ENCODE assay signal across 18 cellular contexts in genomic region chr2:43745457-43745856, GRCh38. TPM values are rescaled to one million over a fixed set of nuclear protein-coding genes. Genes with fewer than 3 reads are reported as not detected.
A peak's percentile ranks its signal among the peaks of the same experiment; 100 is the strongest.
DNase-seq lines count a peak whose midpoint lies in the region; ATAC-seq, FAIRE-seq and TF ChIP-seq lines count a peak whose summit lies in the region.
"Had no signal": no experiment of that assay in that cellular context is flagged by ENCODE, and none has a peak within 500 bp of the region (broad histone marks: within the 10 kb centered on the region; RNA-seq: fewer than 3 reads in every experiment).

No MANE protein-coding gene starts in this region.

- TF ChIP-seq CTCF in coronary artery (IDR thresholded peaks at IDR 0.05) = no peak
- TF ChIP-seq CTCF in left lung (IDR thresholded peaks at IDR 0.05) = no peak
- no peak for TF ChIP-seq CTCF in thoracic aorta (IDR thresholded peaks at IDR 0.05)
- no peak for TF ChIP-seq CTCF in GM13977 (IDR thresholded peaks at IDR 0.05; ENCODE audit: extremely low read depth, insufficient read depth, missing control alignments)

- in situ Hi-C loops in GM13977 (cut with MboI; ENCODE audit: low pct_unique_long_range_greater_than_20kb, low sequenced_read_pairs, unreplicated experiment) = no loop called here

- no peak for FAIRE-seq in HTR-8/SVneo (lab: Jason Lieb, UNC)
- FAIRE-seq: K562 had no signal

- no peak overlapping the region for H3K4me3 ChIP-seq in coronary artery
- H3K4me3 ChIP-seq in left lung = no peak overlapping the region
- no peak overlapping the region for H3K4me3 ChIP-seq in thoracic aorta
- H3K4me3 ChIP-seq: K562 had no signal

- DNase-seq in HTR-8/SVneo (ENCODE audit: insufficient read length, low spot score) (peak; percentile 26), coronary artery (ENCODE audit: low spot score) (no peak), left lung (no peak), thoracic aorta (ENCODE audit: low spot score) (no peak), SIG-M5 (lab: John Stamatoyannopoulos, UW) (no peak), GM13977 (ENCODE audit: low spot score) (no peak), NK-92 (lab: John Stamatoyannopoulos, UW; ENCODE audit: unreplicated experiment) (no peak)
- no peak for DNase-seq in activated naive CD4-positive, alpha-beta T cell treated with anti-CD3 and anti-CD28 coated beads, Interleukin-2, amount 50 U/mL, for 16 hours
- DNase-seq: activated CD4-positive, alpha-beta T cell treated with anti-CD3 and anti-CD28 coated beads, Interleukin-2, amount 50 U/mL, for 1 hour; foreskin keratinocyte; islet precursor cell; naive B cell; NCI-H1417 treated with DMSO at 0.1 percent for 48 hours; NCI-H526; right cardiac atrium; T1000 had no signal

- H3K27ac ChIP-seq in coronary artery = peak overlapping the region; percentile 21 to 58
- H3K27ac ChIP-seq in left lung = peak overlapping the region in 1 of 2 donors; percentile 13
- H3K27ac ChIP-seq in thoracic aorta = peak overlapping the region; percentile 62 to 76
- H3K27ac ChIP-seq: foreskin keratinocyte had no signal

- no peaks in the 10 kb centered on the region for H3K27me3 ChIP-seq in left lung
- H3K27me3 ChIP-seq in thoracic aorta (replicated peaks; ENCODE audit: insufficient read depth) = no peaks in the 10 kb centered on the region
- H3K27me3 ChIP-seq: foreskin keratinocyte had no signal

- no peaks in the 10 kb centered on the region for H3K36me3 ChIP-seq in left lung
- peaks cover 4% of the 10 kb centered on the region for H3K36me3 ChIP-seq in thoracic aorta

- intact Hi-C loops in left lung (cut with DNase I) = no loop called here

- ATAC-seq in left lung (peak; percentile 46), thoracic aorta (ENCODE audit: insufficient number of reproducible peaks, low FRiP score, low read depth) (no peak)
- ATAC-seq: activated T-helper 17 cell treated with anti-CD3 and anti-CD28 coated beads, Interleukin-2, amount 50 U/mL, for 72 hours; foreskin keratinocyte; K562; right cardiac atrium had no signal

- H3K4me1 ChIP-seq in left lung (no peaks in the 10 kb centered on the region), thoracic aorta (ENCODE audit: control insufficient read depth in 1 of 2, low read depth in 2 of 2) (peaks cover 6 to 58% of the 10 kb centered on the region in 2 donors)
- H3K4me1 ChIP-seq: foreskin keratinocyte had no signal

- no peaks in the 10 kb centered on the region for H3K9me3 ChIP-seq in left lung
- H3K9me3 ChIP-seq in thoracic aorta = no peaks in the 10 kb centered on the region

RNA-seq across cellular contexts. Expression of gene DYNC2LI1, which starts 28.4 kb away (rescaled TPM):
- total RNA-seq in left lung (10 to 100 TPM; 17.8 TPM), thoracic aorta (10 to 100 TPM; 32.9 to 41.6 TPM)
